Comparison of ENCODE assay signal across 12 cellular contexts in genomic region chr7:123769371-123769770, GRCh38. TPM values are rescaled to one million over a fixed set of nuclear protein-coding genes. Genes with fewer than 3 reads are reported as not detected.
A peak's percentile ranks its signal among the peaks of the same experiment; 100 is the strongest.
DNase-seq lines count a peak whose midpoint lies in the region; ATAC-seq, FAIRE-seq and TF ChIP-seq lines count a peak whose summit lies in the region.
"Had no signal": no experiment of that assay in that cellular context is flagged by ENCODE, and none has a peak within 500 bp of the region (broad histone marks: within the 10 kb centered on the region; RNA-seq: fewer than 3 reads in every experiment).

No MANE protein-coding gene starts in this region.

- intact Hi-C loops in pancreas (cut with DNase I) = no loop called here

- no peaks in the 10 kb centered on the region for H3K36me3 Mint-ChIP-seq in activated naive CD4-positive, alpha-beta T cell treated with anti-CD3 and anti-CD28 coated beads, Interleukin-2, amount 50 U/mL, for 72 hours
- no peaks in the 10 kb centered on the region for H3K36me3 Mint-ChIP-seq in activated T-cell treated with anti-CD3 and anti-CD28 coated beads, Interleukin-2, amount 50 U/mL, for 72 hours (ENCODE audit: insufficient read depth in 2 of 2)
- H3K36me3 Mint-ChIP-seq: brain had no signal

- H3K4me1 Mint-ChIP-seq in activated T-cell treated with anti-CD3 and anti-CD28 coated beads, Interleukin-2, amount 50 U/mL, for 72 hours (ENCODE audit: low read depth) = peaks cover 11% of the 10 kb centered on the region
- H3K4me1 Mint-ChIP-seq: brain had no signal

- H3K4me1 ChIP-seq in GM23248 (ENCODE audit: insufficient read depth) (no peaks in the 10 kb centered on the region), pancreas (peaks cover 0 to 3% (median 0%) of the 10 kb centered on the region in 3 donors)
- H3K4me1 ChIP-seq: tibial artery had no signal

- ATAC-seq in pancreas = peak; percentile 97 to 100 (median 99)
- ATAC-seq in activated naive CD4-positive, alpha-beta T cell treated with anti-CD3 and anti-CD28 coated beads, Interleukin-2, amount 50 U/mL, for 72 hours = no peak
- ATAC-seq in activated T-cell treated with anti-CD3 and anti-CD28 coated beads, Interleukin-2, amount 50 U/mL, for 72 hours (replicated peaks in 1 of 2) = no peak

- no peaks in the 10 kb centered on the region for H3K9me3 Mint-ChIP-seq in activated naive CD4-positive, alpha-beta T cell treated with anti-CD3 and anti-CD28 coated beads, Interleukin-2, amount 50 U/mL, for 72 hours
- H3K9me3 Mint-ChIP-seq in activated T-cell treated with anti-CD3 and anti-CD28 coated beads, Interleukin-2, amount 50 U/mL, for 72 hours = no peaks in the 10 kb centered on the region

- no peak for FAIRE-seq in pancreas (lab: Jason Lieb, UNC)

- H3K36me3 ChIP-seq in GM23248 (ENCODE audit: low read depth) (no peaks in the 10 kb centered on the region), pancreas (no peaks in the 10 kb centered on the region)
- H3K36me3 ChIP-seq: tibial artery had no signal

- H3K4me3 ChIP-seq in GM23248 (no peak overlapping the region), pancreas (no peak overlapping the region)
- H3K4me3 ChIP-seq: tibial artery had no signal

- H3K27ac ChIP-seq in GM23248 = no peak overlapping the region
- peak overlapping the region; percentile 84 for H3K27ac ChIP-seq in epithelial cell of prostate
- no peak overlapping the region for H3K27ac ChIP-seq in pancreas
- H3K27ac ChIP-seq: tibial artery had no signal

- no peak overlapping the region for H3K4me2 ChIP-seq in GM23248 (ENCODE audit: unreplicated experiment)

- H3K27ac Mint-ChIP-seq in activated naive CD4-positive, alpha-beta T cell treated with anti-CD3 and anti-CD28 coated beads, Interleukin-2, amount 50 U/mL, for 72 hours = no peak overlapping the region
- no peak overlapping the region for H3K27ac Mint-ChIP-seq in activated T-cell treated with anti-CD3 and anti-CD28 coated beads, Interleukin-2, amount 50 U/mL, for 72 hours
- H3K27ac Mint-ChIP-seq: brain had no signal

- peaks cover 19% of the 10 kb centered on the region for H3K27me3 Mint-ChIP-seq in activated T-cell treated with anti-CD3 and anti-CD28 coated beads, Interleukin-2, amount 50 U/mL, for 72 hours (ENCODE audit: low read depth)

- in situ Hi-C loops in GM23248 (cut with MboI) = no loop called here

- WGBS in GM23248 (ENCODE audit: low coverage in 1 of 2, low lambda C conversion rate in 2 of 2, missing lambda C conversion rate in 2 of 2), 2 experiments = 58 to 63% methylated on average over 3 of the region's 3 CpGs
- WGBS in pancreas, 2 donors = 25 to 28% methylated on average over 3 of the region's 3 CpGs

- DNase-seq in GM23248 (peak; percentile 69), NCI-H69 (lab: John Stamatoyannopoulos, UW) (peak; percentile 51), epithelial cell of prostate (ENCODE audit: low read depth, low spot score) (peak; percentile 58), pancreas (peak in 5 of 6 donors; percentile 59 to 84 (median 75)), MV-4-11 (lab: John Stamatoyannopoulos, UW) (no peak), NCI-H187 (lab: John Stamatoyannopoulos, UW) (no peak)
- DNase-seq in activated naive CD4-positive, alpha-beta T cell treated with anti-CD3 and anti-CD28 coated beads, Interleukin-2, amount 50 U/mL, for 72 hours (ENCODE audit: low spot score in 2 of 2) = no peak
- no peak for DNase-seq in activated T-cell treated with anti-CD3 and anti-CD28 coated beads, Interleukin-2, amount 50 U/mL, for 72 hours
- DNase-seq: activated CD4-positive, alpha-beta T cell treated with anti-CD3 and anti-CD28 coated beads for 4 hours; islet precursor cell; tibial artery had no signal

- H2AFZ ChIP-seq in GM23248 = no peak overlapping the region

- H3K9me3 ChIP-seq in GM23248 (ENCODE audit: low read depth) (no peaks in the 10 kb centered on the region), pancreas (no peaks in the 10 kb centered on the region)
- H3K9me3 ChIP-seq: tibial artery had no signal

- no peaks in the 10 kb centered on the region for H3K79me2 ChIP-seq in GM23248 (ENCODE audit: insufficient read depth)

- no peak for TF ChIP-seq CTCF in pancreas (IDR thresholded peaks at IDR 0.05)

- H4K20me1 ChIP-seq in GM23248 (ENCODE audit: insufficient read depth) = no peaks in the 10 kb centered on the region

- 0 out of 2 replicates have a peak, but pooled peaks cover 6% of the 10 kb centered on the region for H3F3A ChIP-seq in GM23248 (ENCODE audit: insufficient read depth)

- H3K9ac ChIP-seq in GM23248 = no peak overlapping the region

- no peak overlapping the region for H3K4me3 Mint-ChIP-seq in activated T-cell treated with anti-CD3 and anti-CD28 coated beads, Interleukin-2, amount 50 U/mL, for 72 hours
- H3K4me3 Mint-ChIP-seq: brain had no signal

- no peaks in the 10 kb centered on the region for H3K9me2 ChIP-seq in GM23248 (ENCODE audit: insufficient read depth)

- H3K27me3 ChIP-seq in GM23248 (replicated peaks; ENCODE audit: insufficient read depth) (no peaks in the 10 kb centered on the region), pancreas (no peaks in the 10 kb centered on the region)
- H3K27me3 ChIP-seq: tibial artery had no signal

RNA-seq across cellular contexts. Expression of gene WASL, which starts 20.6 kb away (rescaled TPM):
- total RNA-seq in GM23248 (2014; rRNA removed; shearing (Covaris generic)) = 11.6 and 13.2 TPM in 2 replicates
- polyA plus RNA-seq in GM23248 (2016; fragmentation: Nextera tagmentation; extraction: Ambion mirVana) (20.7 and 21.5 TPM in 2 replicates), pancreas (10 to 100 TPM in 1 of 2 donors, 1 to 10 TPM in 1; 8.2 to 14.9 TPM)
- 10 to 100 TPM; 13.2 to 27.3 (median 18.0) TPM for total RNA-seq in pancreas
- 1 to 10 TPM; 5.3 to 7.8 TPM for total RNA-seq in activated naive CD4-positive, alpha-beta T cell treated with anti-CD3 and anti-CD28 coated beads, Interleukin-2, amount 50 U/mL, for 72 hours
- total RNA-seq in activated T-cell treated with anti-CD3 and anti-CD28 coated beads, Interleukin-2, amount 50 U/mL, for 72 hours = 1 to 10 TPM; 7.2 to 8.7 TPM

Comparison
In these comparisons a context has a peak if more than half of its experiments do, and no peak if none do; other contexts are left out.
1. DNase-seq: peak in GM23248 (single experiment), NCI-H69 (single experiment), epithelial cell of prostate (single experiment) and pancreas (5 of 6); none in activated naive CD4-positive, alpha-beta T cell treated with anti-CD3 and anti-CD28 coated beads, Interleukin-2, amount 50 U/mL, for 72 hours (0 of 2), activated T-cell treated with anti-CD3 and anti-CD28 coated beads, Interleukin-2, amount 50 U/mL, for 72 hours (0 of 2), MV-4-11 (single experiment) and NCI-H187 (0 of 2).
2. ATAC-seq: peak in pancreas (4 of 4); none in activated naive CD4-positive, alpha-beta T cell treated with anti-CD3 and anti-CD28 coated beads, Interleukin-2, amount 50 U/mL, for 72 hours (0 of 2) and activated T-cell treated with anti-CD3 and anti-CD28 coated beads, Interleukin-2, amount 50 U/mL, for 72 hours (0 of 2).